In genomic region chr12:131882804-131883520, GRCh38 we compare ENCODE assay signal across 1 cellular context.
TF ChIP-seq lines count a peak whose summit lies in the region.

No MANE protein-coding gene starts in this region.

TF ChIP-seq in GM23338, 12 proteins besides CTCF, POLR2A, EP300 and RAD21 (continued from another document):
- TF ChIP-seq ZNF462 (CRISPR knock-in tag; IDR thresholded peaks at IDR 0.05), result no peak
- no peak for TF ChIP-seq REST (IDR thresholded peaks at IDR 0.05; ENCODE audit: unreplicated experiment)
TF ChIP-seq in GM23338: peak in this region for 0.
